8 cellular contexts compared by ENCODE assay signal in the genomic region with DNA sequence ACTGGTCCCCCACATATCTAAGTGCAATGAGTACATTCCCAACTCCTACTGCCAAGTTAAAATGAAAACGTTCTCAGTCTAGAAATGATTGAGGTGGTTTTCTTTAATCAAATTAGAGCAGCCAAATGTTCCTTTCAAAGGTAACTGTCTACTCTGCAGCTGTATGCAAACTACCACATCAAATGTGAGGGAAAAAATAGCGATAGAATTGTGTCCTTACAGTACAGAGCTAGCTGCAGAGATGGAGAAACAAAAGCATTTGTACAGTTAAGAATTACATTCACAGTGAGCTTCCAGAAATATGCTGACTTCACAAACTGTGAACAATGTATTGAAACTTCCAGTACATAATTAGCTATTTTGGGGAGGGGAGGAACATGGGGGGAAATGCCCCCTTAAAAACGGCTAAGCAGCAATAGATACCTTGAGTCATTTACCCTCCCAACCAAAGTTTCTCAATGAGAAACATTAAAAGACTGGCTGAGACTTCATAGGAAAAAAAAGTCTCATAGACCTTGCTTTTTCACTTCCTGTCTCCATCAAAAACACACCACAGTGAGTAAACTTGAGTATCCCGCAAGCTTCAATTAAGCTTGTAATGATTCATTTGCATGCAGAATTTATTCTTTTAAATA. TPM values are rescaled to one million over a fixed set of nuclear protein-coding genes. Genes with fewer than 3 reads are reported as not detected.
DNase-seq lines count a peak whose midpoint lies in the region; ATAC-seq and TF ChIP-seq lines count a peak whose summit lies in the region.

No MANE protein-coding gene starts in this region.

- H3K36me3 ChIP-seq in OCI-LY7 (ENCODE audit: insufficient read depth, low read length) = peaks cover 45% of the 10 kb centered on the region
- H3K36me3 ChIP-seq in Caco-2 (ENCODE audit: control insufficient read depth, insufficient read depth, low read length) = no peaks in the 10 kb centered on the region; the same call in 1 of the 2 replicates

- H3K4me1 ChIP-seq in OCI-LY7 (ENCODE audit: insufficient read depth, low read length, poor library complexity, severe bottlenecking) = peaks cover 76% of the 10 kb centered on the region
- peaks cover 16% of the 10 kb centered on the region for H3K4me1 ChIP-seq in Caco-2

- H3K27ac ChIP-seq in OCI-LY7 (ENCODE audit: low read depth, low read length, poor library complexity, severe bottlenecking) = peak overlapping the region; percentile 100

- intact Hi-C loops in OCI-LY7 (cut with micrococcal nuclease; ENCODE audit: unreplicated experiment) (loop anchor here (1.0 to 10.0 kb wide), 2 partner anchors 20 to 1251 kb away; no protein-coding TSS in a partner anchor), Caco-2 (cut with micrococcal nuclease; ENCODE audit: unreplicated experiment) (no loop called here)

- peaks cover 33% of the 10 kb centered on the region for H3K9me3 ChIP-seq in OCI-LY7 (ENCODE audit: low read length)
- peaks cover 8% of the 10 kb centered on the region; the same call in 1 of the 2 replicates for H3K9me3 ChIP-seq in Caco-2

- H3K27me3 Mint-ChIP-seq in Caco-2 (ENCODE audit: insufficient read depth, unreplicated experiment) = no peaks in the 10 kb centered on the region

- H3K4me3 Mint-ChIP-seq in Caco-2 (ENCODE audit: unreplicated experiment) = no peak overlapping the region

- peaks cover 91% of the 10 kb centered on the region for H3K79me2 ChIP-seq in OCI-LY7 (ENCODE audit: insufficient read depth, low read depth, low read length)

- peak; percentile 28 for DNase-seq in activated CD4-positive, alpha-beta T cell treated with anti-CD3 and anti-CD28 coated beads for 48 hours
- DNase-seq in activated CD4-positive, alpha-beta T cell treated with anti-CD3 and anti-CD28 coated beads, Interleukin-2, amount 50 U/mL, for 1 hour = no peak
- DNase-seq in OCI-LY7 (ENCODE audit: low spot score) (peak; percentile 85), germinal center (ENCODE audit: low spot score) (peak; percentile 26), Caco-2 (no peak), NCI-H2171 treated with DMSO at 0.1 percent for 48 hours (lab: John Stamatoyannopoulos, UW) (no peak)
- no peak for DNase-seq in activated CD8-positive, alpha-beta memory T cell treated with anti-CD3 and anti-CD28 coated beads for 24 hours

- H3K27ac Mint-ChIP-seq in Caco-2 (ENCODE audit: unreplicated experiment) = no peak overlapping the region

- peaks cover 12% of the 10 kb centered on the region for H3K9me3 Mint-ChIP-seq in Caco-2 (ENCODE audit: unreplicated experiment)

- BruUV-seq in OCI-LY7 (replicated peaks; lab: Mats Ljungman, UMichigan) (TSS peak; percentile 85), Caco-2 (replicated peaks; lab: Mats Ljungman, UMichigan) (no TSS peak)

- no peaks in the 10 kb centered on the region for H4K20me1 ChIP-seq in OCI-LY7 (ENCODE audit: insufficient read depth, low read length)

- no peak for TF ChIP-seq CTCF in OCI-LY7 (conservative IDR thresholded peaks at IDR 0.05; ENCODE audit: low read length)
- no peak for TF ChIP-seq CTCF in Caco-2 (IDR thresholded peaks at IDR 0.05; ENCODE audit: insufficient read depth in 1 of 2, low read depth in 1 of 2, low read length in 1 of 2, severe bottlenecking in 1 of 2, unreplicated experiment in 1 of 2)

- H2AFZ ChIP-seq in OCI-LY7 (ENCODE audit: low read length) = peak overlapping the region; percentile 52; the same call in 1 of the 2 replicates

- H3K36me3 Mint-ChIP-seq in Caco-2 (ENCODE audit: insufficient read depth, unreplicated experiment) = peaks cover 40% of the 10 kb centered on the region

- CTCF ChIA-PET in OCI-LY7 (lab: Charles Lee; ENCODE audit: unreplicated experiment) (interaction anchor here (0.5 to 1.4 kb wide), 3 partner anchors 16 to 285 kb away, joined by 3 to 4 read pairs (median 3); a partner anchor contains a TSS), Caco-2 (lab: Charles Lee) (interaction anchor here (0.6 kb wide), 1 partner anchor 20 kb away, joined by 3 read pairs; no protein-coding TSS in a partner anchor)

- H3K9me2 ChIP-seq in OCI-LY7 (ENCODE audit: insufficient read depth, low read length) = no peaks in the 10 kb centered on the region

- POLR2A ChIA-PET in OCI-LY7 (lab: Charles Lee) = interaction anchor here (0.6 to 2.3 kb wide), 10 partner anchors 8 to 181 kb away, joined by 3 to 14 read pairs (median 4); no protein-coding TSS in a partner anchor
- POLR2A ChIA-PET in Caco-2 (lab: Charles Lee) = interaction anchor here (0.5 kb wide), 1 partner anchor 10 kb away, joined by 6 read pairs; no protein-coding TSS in a partner anchor

- H3K4me1 Mint-ChIP-seq in Caco-2 (ENCODE audit: low read depth, unreplicated experiment) = peaks cover 18% of the 10 kb centered on the region

- H3K27me3 ChIP-seq in Caco-2 (replicated peaks; ENCODE audit: control insufficient read depth, insufficient read depth, low read length) = no peaks in the 10 kb centered on the region

- ATAC-seq in HG02943 (IDR thresholded peaks at IDR 0.05; ENCODE audit: low read depth, unreplicated experiment) = peak; percentile 54

- H3K4me3 ChIP-seq in OCI-LY7 (ENCODE audit: low read depth, low read length, poor library complexity, severe bottlenecking) = peak overlapping the region; percentile 64
- no peak overlapping the region for H3K4me3 ChIP-seq in Caco-2 (ENCODE audit: low read depth, low read length)

- peak overlapping the region; percentile 97 for H3K4me2 ChIP-seq in OCI-LY7 (ENCODE audit: low read length)

RNA-seq across cellular contexts. Expression of a gene that starts 22.9 kb away (rescaled TPM):
- 43.6 and 44.1 TPM in 2 replicates for total RNA-seq in OCI-LY7 (2014; rRNA removed; shearing (Covaris generic))
- total RNA-seq in OCI-LY7 (2022) (35.5 and 45.4 TPM in 2 replicates), Caco-2 (2022) (165 and 175 TPM in 2 replicates)

Comparison
In these comparisons a context has a peak if more than half of its experiments do, and no peak if none do; other contexts are left out.
1. DNase-seq: peak in activated CD4-positive, alpha-beta T cell treated with anti-CD3 and anti-CD28 coated beads for 48 hours (single experiment), OCI-LY7 (single experiment) and germinal center (single experiment); none in activated CD4-positive, alpha-beta T cell treated with anti-CD3 and anti-CD28 coated beads, Interleukin-2, amount 50 U/mL, for 1 hour (single experiment), Caco-2 (0 of 2), activated CD8-positive, alpha-beta memory T cell treated with anti-CD3 and anti-CD28 coated beads for 24 hours (single experiment) and NCI-H2171 treated with DMSO at 0.1 percent for 48 hours (single experiment).